Comparison of ENCODE assay signal across 8 cellular contexts in the genomic region with DNA sequence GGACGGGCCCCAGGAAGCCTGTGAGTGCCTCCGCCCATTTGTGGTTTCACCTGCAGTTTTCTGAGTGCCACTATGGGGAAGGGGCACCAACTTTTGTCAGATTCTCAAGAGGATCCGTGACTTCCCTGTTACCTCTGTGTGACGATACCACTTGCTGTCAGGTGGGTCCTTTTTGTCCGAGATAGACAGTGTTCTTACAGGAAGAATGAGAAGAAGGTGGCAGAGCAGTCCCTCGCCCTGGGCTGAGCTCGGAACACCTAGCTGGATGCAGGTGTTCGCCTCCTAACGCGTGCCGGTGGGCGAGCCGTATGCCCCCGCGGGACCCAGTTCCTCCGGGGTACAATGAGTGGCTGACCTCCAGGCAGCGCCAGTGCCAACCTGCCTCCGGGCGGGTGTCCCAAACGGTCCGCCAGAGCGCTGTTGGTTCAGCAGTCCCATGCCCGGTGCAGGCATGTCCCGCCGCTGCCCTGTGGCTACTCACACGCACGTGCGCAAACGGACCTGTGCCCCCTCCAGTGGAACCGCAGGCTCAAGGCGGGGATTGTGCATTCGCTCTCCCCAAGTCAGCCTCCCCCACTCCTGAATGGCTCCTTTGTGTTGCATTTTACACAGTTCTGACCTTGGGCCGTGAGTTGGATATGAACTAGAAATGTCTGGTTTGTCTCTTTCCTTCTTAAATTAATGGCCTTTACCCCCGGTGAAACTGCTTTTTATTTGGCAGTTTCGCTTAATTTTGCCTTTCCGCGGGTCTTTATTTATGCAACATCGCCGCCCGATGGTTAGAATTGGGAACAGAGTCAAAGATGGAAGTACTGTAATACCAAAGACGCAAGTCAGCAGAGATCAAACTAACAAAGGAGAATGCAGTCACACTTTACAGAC.
DNase-seq lines count a peak whose midpoint lies in the region; ATAC-seq and TF ChIP-seq lines count a peak whose summit lies in the region.

No MANE protein-coding gene starts in this region.

- peak overlapping the region; percentile 99 for H3K4me2 ChIP-seq in BLaER1

- H3K9me3 ChIP-seq in BLaER1 (no peaks in the 10 kb centered on the region), iPS-18c (ENCODE audit: control insufficient read depth, insufficient read depth, low read length) (no peaks in the 10 kb centered on the region)

- H3K4me1 ChIP-seq in BLaER1 = peaks cover 23% of the 10 kb centered on the region

- H3K4me3 ChIP-seq in BLaER1 = peak overlapping the region; percentile 71
- peak overlapping the region; percentile 60 for H3K4me3 ChIP-seq in iPS-18c (ENCODE audit: insufficient read depth, low read depth, low read length)
- peak overlapping the region; percentile 49 for H3K4me3 ChIP-seq in skeletal muscle cell (ENCODE audit: low read depth, low read length)

- peaks cover 37% of the 10 kb centered on the region for H3K27me3 ChIP-seq in BLaER1

- H3K36me3 ChIP-seq in BLaER1 = no peaks in the 10 kb centered on the region

- in situ Hi-C loops in T47D (cut with HindIII; ENCODE audit: low pct_unique_long_range_greater_than_20kb, low sequenced_read_pairs) = no loop called here

- H3K27ac ChIP-seq in BLaER1 = no peak overlapping the region; the same call in 1 of the 2 replicates
- peak overlapping the region; percentile 85 for H3K27ac ChIP-seq in VCaP

- peak; percentile 84 for TF ChIP-seq CTCF in VCaP (conservative IDR thresholded peaks at IDR 0.05)

- peak; percentile 60 for DNase-seq in NCI-H2107 treated with DMSO at 0.1 percent for 48 hours (lab: John Stamatoyannopoulos, UW; ENCODE audit: unreplicated experiment)
- DNase-seq in T47D (ENCODE audit: low read depth in 1 of 2, low spot score in 1 of 2) = peak; percentile 67 to 87
- no peak for DNase-seq in skeletal muscle cell (ENCODE audit: low read depth)

- peaks cover 23% of the 10 kb centered on the region for H4K20me1 ChIP-seq in BLaER1

- H3K9ac ChIP-seq in BLaER1 = peak overlapping the region; percentile 68; the same call in 1 of the 2 replicates

- ATAC-seq in GM21529 (IDR thresholded peaks at IDR 0.05; ENCODE audit: unreplicated experiment) = peak; percentile 2
- no peak for ATAC-seq in GM21825 (IDR thresholded peaks at IDR 0.05; ENCODE audit: unreplicated experiment)
